Comparison of ENCODE assay signal across 10 cellular contexts in genomic region chr17:38893612-38894011, GRCh38. TPM values are rescaled to one million over a fixed set of nuclear protein-coding genes. Genes with fewer than 3 reads are reported as not detected.
A peak's percentile ranks its signal among the peaks of the same experiment; 100 is the strongest.
DNase-seq lines count a peak whose midpoint lies in the region; ATAC-seq and TF ChIP-seq lines count a peak whose summit lies in the region.
"Had no signal": no experiment of that assay in that cellular context is flagged by ENCODE, and none has a peak within 500 bp of the region (broad histone marks: within the 10 kb centered on the region; RNA-seq: fewer than 3 reads in every experiment).

No MANE protein-coding gene starts in this region.

- CTCF ChIA-PET in activated CD4-positive, alpha-beta T cell treated with anti-CD3 and anti-CD28 coated beads, Interleukin-2, amount 10 ng/mL, durations not matched to agents 7 days and 5 days (lab: Charles Lee) = interaction anchor here (1.1 to 1.4 kb wide), 2 partner anchors 8 to 20 kb away, joined by 4 to 7 read pairs; no protein-coding TSS in a partner anchor

- 10 to 17% methylated on average over 3 to 6 of the region's 6 CpGs for WGBS in tibial nerve, 2 donors

- no peaks in the 10 kb centered on the region for H3K9me3 ChIP-seq in tibial nerve

- H3K36me3 ChIP-seq in tibial nerve = peaks cover 4 to 71% (median 4%) of the 10 kb centered on the region in 3 donors

- TF ChIP-seq CTCF in tibial nerve (IDR thresholded peaks at IDR 0.05) = no peak

- ATAC-seq in SK-N-SH treated with all-trans-retinoic acid at 6 μM for 48 hours = no peak

- H3K27ac ChIP-seq in angular gyrus (ENCODE audit: low read depth, low read length) (peak overlapping the region; percentile 10), tibial nerve (peak overlapping the region; percentile 6 to 77 (median 52))
- H3K27ac ChIP-seq: epithelial cell of prostate had no signal

- H3K4me3 ChIP-seq in tibial nerve = no peak overlapping the region

- H3K4me3 Mint-ChIP-seq in activated CD4-positive, alpha-beta T cell treated with anti-CD3 and anti-CD28 coated beads, Interleukin-2, amount 10 ng/mL, durations not matched to agents 7 days and 5 days = no peak overlapping the region

- POLR2A ChIA-PET in activated CD4-positive, alpha-beta T cell treated with anti-CD3 and anti-CD28 coated beads, Interleukin-2, amount 10 ng/mL, durations not matched to agents 7 days and 5 days (lab: Charles Lee) = interaction anchor here (0.7 to 0.9 kb wide), 2 partner anchors 12 to 33 kb away, joined by 3 to 4 read pairs; no protein-coding TSS in a partner anchor

- no peaks in the 10 kb centered on the region for H3K9me3 Mint-ChIP-seq in activated CD4-positive, alpha-beta T cell treated with anti-CD3 and anti-CD28 coated beads, Interleukin-2, amount 10 ng/mL, durations not matched to agents 7 days and 5 days

- TF ChIP-seq EP300 in tibial nerve (IDR thresholded peaks at IDR 0.05) = no peak

- H3K27ac Mint-ChIP-seq in activated CD4-positive, alpha-beta T cell treated with anti-CD3 and anti-CD28 coated beads, Interleukin-2, amount 10 ng/mL, durations not matched to agents 7 days and 5 days = peak overlapping the region; percentile 90

- no peaks in the 10 kb centered on the region for H3K27me3 Mint-ChIP-seq in activated CD4-positive, alpha-beta T cell treated with anti-CD3 and anti-CD28 coated beads, Interleukin-2, amount 10 ng/mL, durations not matched to agents 7 days and 5 days

- H3K4me1 ChIP-seq in tibial nerve = peaks cover 0 to 90% (median 55%) of the 10 kb centered on the region in 4 donors

- peak; percentile 25 for DNase-seq in activated CD4-positive, alpha-beta T cell treated with anti-CD3 and anti-CD28 coated beads, Interleukin-2, amount 10 ng/mL, durations not matched to agents 7 days and 5 days
- no peak for DNase-seq in activated CD4-positive, alpha-beta T cell treated with anti-CD3 and anti-CD28 coated beads for 4 hours
- DNase-seq in medulla oblongata (ENCODE audit: extremely low spot score) = peak; percentile 59
- DNase-seq in tibial nerve (ENCODE audit: low spot score in 2 of 2) = no peak
- DNase-seq in iPS-NIHi11 (ENCODE audit: low spot score) = no peak
- no peak for DNase-seq in DMS79 treated with DMSO at 0.1 percent for 48 hours (lab: John Stamatoyannopoulos, UW)
- DNase-seq: GOT3 had no signal

- TF ChIP-seq POLR2A in tibial nerve (IDR thresholded peaks at IDR 0.05) = no peak

- H3K27me3 ChIP-seq in tibial nerve = no peaks in the 10 kb centered on the region

- peaks cover 90% of the 10 kb centered on the region for H3K4me1 Mint-ChIP-seq in activated CD4-positive, alpha-beta T cell treated with anti-CD3 and anti-CD28 coated beads, Interleukin-2, amount 10 ng/mL, durations not matched to agents 7 days and 5 days

- peaks cover 67% of the 10 kb centered on the region for H3K36me3 Mint-ChIP-seq in activated CD4-positive, alpha-beta T cell treated with anti-CD3 and anti-CD28 coated beads, Interleukin-2, amount 10 ng/mL, durations not matched to agents 7 days and 5 days (ENCODE audit: low read depth)

TF ChIP-seq in SK-N-SH treated with all-trans-retinoic acid at 6 μM for 48 hours, 23 proteins besides CTCF, POLR2A, EP300 and RAD21:
- TF ChIP-seq SNAI2 (CRISPR knock-in tag; IDR thresholded peaks at IDR 0.05) = no peak
- no peak for TF ChIP-seq ZFP30 (CRISPR knock-in tag; IDR thresholded peaks at IDR 0.05)
- TF ChIP-seq CSDC2 (CRISPR knock-in tag; IDR thresholded peaks at IDR 0.05) = no peak

RNA-seq across cellular contexts. Expression of gene LASP1, which starts 23.8 kb away (rescaled TPM):
- total RNA-seq in activated CD4-positive, alpha-beta T cell treated with anti-CD3 and anti-CD28 coated beads, Interleukin-2, amount 10 ng/mL, durations not matched to agents 7 days and 5 days = 100 to 1,000 TPM; 189 to 200 TPM
- 100 to 1,000 TPM; 110 to 165 (median 137) TPM for total RNA-seq in tibial nerve

RNA-seq across cellular contexts. Expression of gene RPL23, which starts 40.1 kb away (rescaled TPM):
- 1,000 to 10,000 TPM; 1,147 to 1,160 TPM for total RNA-seq in activated CD4-positive, alpha-beta T cell treated with anti-CD3 and anti-CD28 coated beads, Interleukin-2, amount 10 ng/mL, durations not matched to agents 7 days and 5 days
- total RNA-seq in tibial nerve = 1,000 to 10,000 TPM; 1,112 to 1,642 (median 1,331) TPM

Comparison
In these comparisons a context has a peak if more than half of its experiments do, and no peak if none do; other contexts are left out.
1. DNase-seq: peak in activated CD4-positive, alpha-beta T cell treated with anti-CD3 and anti-CD28 coated beads, Interleukin-2, amount 10 ng/mL, durations not matched to agents 7 days and 5 days (single experiment) and medulla oblongata (single experiment); none in activated CD4-positive, alpha-beta T cell treated with anti-CD3 and anti-CD28 coated beads for 4 hours (0 of 2), tibial nerve (0 of 2), iPS-NIHi11 (single experiment) and DMS79 treated with DMSO at 0.1 percent for 48 hours (single experiment).